28 cellular contexts compared by ENCODE assay signal in the genomic region with DNA sequence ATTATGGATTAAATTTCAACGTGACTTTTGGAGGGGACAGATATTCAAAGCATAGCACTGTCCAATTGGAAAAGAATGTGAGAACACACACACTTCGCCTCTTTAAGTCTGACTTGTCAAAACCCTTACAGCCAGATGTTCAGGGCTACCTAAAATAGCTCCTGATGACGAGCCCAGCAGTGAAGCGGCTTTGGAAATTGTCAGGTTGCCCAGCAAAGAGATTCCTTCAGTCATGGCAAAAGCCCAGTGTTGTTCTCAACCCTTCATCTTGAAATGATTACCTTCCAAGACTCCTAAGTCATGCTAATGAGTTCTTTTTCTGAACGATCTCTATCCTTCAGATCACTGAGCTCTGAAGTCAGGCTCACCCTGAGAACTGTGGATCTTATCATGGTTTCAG.
DNase-seq lines count a peak whose midpoint lies in the region; ATAC-seq, FAIRE-seq and TF ChIP-seq lines count a peak whose summit lies in the region.
"Had no signal": no experiment of that assay in that cellular context is flagged by ENCODE, and none has a peak within 500 bp of the region (broad histone marks: within the 10 kb centered on the region; RNA-seq: fewer than 3 reads in every experiment).

No MANE protein-coding gene starts in this region.

- CTCF ChIA-PET in H1 (lab: Charles Lee; ENCODE audit: partially characterized antibody), result interaction anchor here (0.8 to 4.4 kb wide), 7 partner anchors 9 to 502 kb away, joined by 3 to 28 read pairs (median 3); no protein-coding TSS in a partner anchor

- H2BK5ac ChIP-seq in H1 (ENCODE audit: low read depth, low read length), result no peak overlapping the region

- H3K9me3 ChIP-seq in HAP-1, result 0 out of 2 replicates have a peak, but pooled peaks cover 4% of the 10 kb centered on the region
- H3K9me3 ChIP-seq in H1 (ENCODE audit: insufficient read depth in 2 of 2, low read depth in 1 of 2, low read length in 1 of 2), result no peaks in the 10 kb centered on the region

- H3K56ac ChIP-seq in H1 (replicated peaks; ENCODE audit: insufficient read length, low read depth, low read length), result no peak overlapping the region

- peaks cover 11% of the 10 kb centered on the region for H3K4me1 ChIP-seq in HAP-1
- peaks cover 0 to 5% (median 0%) of the 10 kb centered on the region in 4 experiments; a peak in 3 of 7 replicates for H3K4me1 ChIP-seq in H1 (replicated peaks in 1 of 4; ENCODE audit: control insufficient read depth in 3 of 4, insufficient read depth in 4 of 4, low read length in 3 of 4)

- no peaks in the 10 kb centered on the region; the same call in 1 of the 2 replicates for H3K23me2 ChIP-seq in H1 (ENCODE audit: low read depth, low read length)

- no peak overlapping the region for H3K4me2 ChIP-seq in H1 (ENCODE audit: insufficient read depth in 1 of 2, low read depth in 2 of 2, low read length in 2 of 2)

- no peaks in the 10 kb centered on the region for H4K20me1 ChIP-seq in H1 (replicated peaks in 1 of 2; ENCODE audit: control insufficient read depth in 1 of 2, insufficient read depth in 2 of 2, low read length in 2 of 2)

- H2BK20ac ChIP-seq in H1 (ENCODE audit: low read length), result no peak overlapping the region

- in situ Hi-C loops in HAP-1 (cut with MboI; ENCODE audit: low sequenced_read_pairs), result no loop called here

- H3K36me3 ChIP-seq in HAP-1 (replicated peaks) (no peaks in the 10 kb centered on the region), H1 (ENCODE audit: control insufficient read depth in 2 of 4, insufficient read depth in 4 of 4, low read length in 3 of 4) (no peaks in the 10 kb centered on the region)
- H3K36me3 ChIP-seq: thoracic aorta had no signal

- H3K9ac ChIP-seq in H1 (replicated peaks in 1 of 4; ENCODE audit: extremely low read depth in 1 of 4, low read depth in 3 of 4, low read length in 3 of 4), result no peak overlapping the region

- peak overlapping the region; percentile 2; the same call in 1 of the 2 replicates for H2AFZ ChIP-seq in H1 (ENCODE audit: low read length)

- no peak overlapping the region for H2BK120ac ChIP-seq in H1 (replicated peaks; ENCODE audit: low read depth, low read length)

- no peak for TF ChIP-seq EP300 in H1 (IDR thresholded peaks at IDR 0.05; ENCODE audit: borderline replicate concordance in 1 of 2, low read depth in 2 of 2, low read length in 2 of 2)

- TF ChIP-seq POLR2A in H1 (IDR thresholded peaks at IDR 0.05; ENCODE audit: control extremely low read depth in 1 of 2, low read depth in 2 of 2, low read length in 2 of 2), result no peak

- H4K5ac ChIP-seq in H1 (ENCODE audit: insufficient read length, low read depth, low read length), result no peak overlapping the region

- no peak overlapping the region for H4K8ac ChIP-seq in H1 (ENCODE audit: extremely low read depth, insufficient read depth, low read length)

- H3K23ac ChIP-seq in H1 (ENCODE audit: insufficient read length), result no peak overlapping the region

- no peak for TF ChIP-seq RAD21 in H1 (IDR thresholded peaks at IDR 0.05 in 1 of 2, conservative IDR thresholded peaks at IDR 0.05 in 1 of 2; ENCODE audit: low read depth in 2 of 2, low read length in 2 of 2)

- no peak for FAIRE-seq in H1 (lab: Jason Lieb, UNC)
- FAIRE-seq: A204.1, H54 had no signal

- no peak overlapping the region for H3K27ac ChIP-seq in H1 (ENCODE audit: low read depth, low read length)
- H3K27ac ChIP-seq: HL-60, RWPE1, thoracic aorta had no signal

- POLR2A ChIA-PET in H1 (lab: Charles Lee; ENCODE audit: partially characterized antibody), result no interaction called here

- H3K14ac ChIP-seq in H1 (ENCODE audit: insufficient read length), result no peak overlapping the region

- H3K4me3 ChIP-seq in HAP-1 (no peak overlapping the region), H1 (ENCODE audit: extremely low read depth in 1 of 4, insufficient read depth in 2 of 4, low read depth in 3 of 4, low read length in 4 of 4) (no peak overlapping the region)
- H3K4me3 ChIP-seq: thoracic aorta had no signal

- TF ChIP-seq CTCF in H1 (IDR thresholded peaks at IDR 0.05; ENCODE audit: control extremely low read depth in 1 of 3, insufficient read depth in 1 of 3, low read depth in 1 of 3, low read length in 3 of 3), result no peak

- H2BK15ac ChIP-seq in H1 (ENCODE audit: low read length), result no peak overlapping the region

- intact Hi-C loops in left ventricle myocardium superior (cut with micrococcal nuclease), result no loop called here

- no peak overlapping the region for H3K4ac ChIP-seq in H1 (replicated peaks; ENCODE audit: insufficient read length, low read depth, low read length)

- H3K27me3 ChIP-seq in HAP-1 (ENCODE audit: low read depth) (no peaks in the 10 kb centered on the region), H1 (replicated peaks in 1 of 4; ENCODE audit: control insufficient read depth in 3 of 4, extremely low read depth in 1 of 4, insufficient read depth in 3 of 4, low read length in 3 of 4) (no peaks in the 10 kb centered on the region)

- H4K91ac ChIP-seq in H1 (replicated peaks; ENCODE audit: insufficient read length, low read length), result no peak overlapping the region

- 75% methylated on average over 5 of the region's 5 CpGs; no CpG with 5 or more reads in 1 of the 2 experiments for WGBS in H1 (ENCODE audit: extremely low coverage in 1 of 2, insufficient coverage in 1 of 2, insufficient read length in 1 of 2, insufficient replicate concordance in 2 of 2, low coverage in 1 of 2, low lambda C conversion rate in 2 of 2, missing lambda C conversion rate in 1 of 2), 2 experiments

- H2BK12ac ChIP-seq in H1 (ENCODE audit: low read depth, low read length), result no peak overlapping the region

- H2AK5ac ChIP-seq in H1 (ENCODE audit: low read depth, low read length), result no peak overlapping the region

- DNase-seq in AG08395 (ENCODE audit: low spot score), result peak; percentile 38
- peak; percentile 36 to 53 for DNase-seq in HAP-1 (ENCODE audit: low spot score in 2 of 2)
- DNase-seq in H1 (ENCODE audit: low read depth in 1 of 2, low spot score in 2 of 2), result no peak
- no peak for DNase-seq in left ventricle myocardium superior
- DNase-seq in mesenteric fat pad (ENCODE audit: low spot score), result no peak
- DNase-seq in DMS53 treated with DMSO at 0.1 percent for 48 hours (lab: John Stamatoyannopoulos, UW; ENCODE audit: unreplicated experiment), result no peak
- DNase-seq: activated CD4-positive, alpha-beta T cell treated with anti-CD3 and anti-CD28 coated beads, Interleukin-2, amount 50 U/mL, for 1 hour; activated CD4-positive, CD25-positive, alpha-beta regulatory T cell; activated T-cell treated with anti-CD3 and anti-CD28 coated beads, Interleukin-2, amount 50 U/mL, for 72 hours; CD4-positive, alpha-beta memory T cell; islet precursor cell; KG1; naive thymus-derived CD4-positive, alpha-beta T cell; NCI-H1930; NCI-H524; occipital lobe; OCI-M1; stimulated activated CD4-positive, alpha-beta T cell treated with anti-CD3 and anti-CD28 coated beads, Interleukin-2, amount 100 ng/mL, for 24 hours; stimulated activated CD8-positive, alpha-beta memory T cell treated with anti-CD3 and anti-CD28 coated beads, Interleukin-4, amount 100 ng/mL, for 48 hours; T-cell had no signal

- ATAC-seq in left ventricle myocardium superior (peak; percentile 79), GM21786 (IDR thresholded peaks at IDR 0.05; ENCODE audit: unreplicated experiment) (no peak), HG03457 (IDR thresholded peaks at IDR 0.05; ENCODE audit: unreplicated experiment) (no peak)
- ATAC-seq: activated T-cell treated with anti-CD3 and anti-CD28 coated beads, Interleukin-2, amount 50 U/mL, for 72 hours; esophagus mucosa; naive thymus-derived CD4-positive, alpha-beta T cell; T-cell had no signal

- H3K79me1 ChIP-seq in H1 (ENCODE audit: low read depth, low read length), result no peaks in the 10 kb centered on the region

- no peak overlapping the region for H3K18ac ChIP-seq in H1 (ENCODE audit: extremely low read depth, low read length)

- H3K79me2 ChIP-seq in H1 (ENCODE audit: control insufficient read depth in 1 of 2, insufficient read depth in 2 of 2, low read length in 2 of 2), result no peaks in the 10 kb centered on the region

TF ChIP-seq in H1, 55 proteins besides CTCF, POLR2A, EP300 and RAD21:
- TF ChIP-seq HDAC2 (IDR thresholded peaks at IDR 0.05; ENCODE audit: borderline replicate concordance in 1 of 2, low read depth in 2 of 2, low read length in 2 of 2) (no peak), CTBP2 (IDR thresholded peaks at IDR 0.05; ENCODE audit: borderline replicate concordance, insufficient read depth, insufficient read length, low read length) (no peak), GTF2F1 (IDR thresholded peaks at IDR 0.05; ENCODE audit: borderline replicate concordance, low read depth, low read length) (no peak), SP4 (IDR thresholded peaks at IDR 0.05; ENCODE audit: low read length) (no peak), RXRA (IDR thresholded peaks at IDR 0.05; ENCODE audit: insufficient read depth, low read depth, low read length) (no peak), NANOG (IDR thresholded peaks at IDR 0.05; ENCODE audit: insufficient read depth, low read depth, low read length, poor library complexity, severe bottlenecking) (no peak), SUZ12 (IDR thresholded peaks at IDR 0.05; ENCODE audit: low read length) (no peak), JUND (IDR thresholded peaks at IDR 0.05; ENCODE audit: low read length) (no peak), SAP30 (IDR thresholded peaks at IDR 0.05; ENCODE audit: insufficient read depth, insufficient replicate concordance, low read length) (no peak), MAFK (IDR thresholded peaks at IDR 0.05; ENCODE audit: low read depth, low read length) (no peak), NRF1 (IDR thresholded peaks at IDR 0.05; ENCODE audit: low read depth, low read length) (no peak)

Comparison
In these comparisons a context has a peak if more than half of its experiments do, and no peak if none do; other contexts are left out.
1. DNase-seq: peak in AG08395 (single experiment) and HAP-1 (2 of 2); none in H1 (0 of 2), left ventricle myocardium superior (single experiment), mesenteric fat pad (single experiment) and DMS53 treated with DMSO at 0.1 percent for 48 hours (single experiment).